1 cellular context compared by ENCODE assay signal in genomic region chr1:60280256-60280655, GRCh38.
TF ChIP-seq lines count a peak whose summit lies in the region.

No MANE protein-coding gene starts in this region.

TF ChIP-seq in endothelial cell of umbilical vein, 7 proteins besides CTCF, POLR2A, EP300 and RAD21:
- TF ChIP-seq POLR2AphosphoS5 (IDR thresholded peaks at IDR 0.05; ENCODE audit: insufficient read depth, low read depth, low read length) (no peak), GATA2 (IDR thresholded peaks at IDR 0.05; ENCODE audit: insufficient read depth, insufficient read length, low read depth, low read length) (peak; percentile 69)
